10 cellular contexts compared by ENCODE assay signal in the genomic region with DNA sequence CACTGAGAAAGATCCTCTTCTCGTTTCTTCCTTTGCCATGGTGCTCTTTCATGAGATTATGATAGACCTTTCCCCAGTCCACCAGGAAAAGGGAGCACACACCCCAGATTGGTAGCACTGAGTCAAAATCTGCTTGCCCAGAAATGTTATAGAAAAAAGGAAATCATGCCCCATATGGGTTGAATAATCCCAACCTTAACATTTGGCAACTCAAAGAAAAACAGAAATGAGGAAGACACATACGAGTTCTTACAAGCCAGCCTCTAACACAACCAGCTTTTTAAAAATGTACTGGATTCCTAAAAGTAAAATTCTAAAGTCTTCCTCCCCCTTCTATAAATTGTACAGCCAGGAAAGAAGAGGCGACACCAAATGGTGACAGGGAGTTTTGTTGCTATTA.
DNase-seq lines count a peak whose midpoint lies in the region; ATAC-seq lines count a peak whose summit lies in the region.
"Had no signal": no experiment of that assay in that cellular context is flagged by ENCODE, and none has a peak within 500 bp of the region (broad histone marks: within the 10 kb centered on the region; RNA-seq: fewer than 3 reads in every experiment).

No MANE protein-coding gene starts in this region.

- peaks cover 7% of the 10 kb centered on the region for H3K4me1 ChIP-seq in mesenchymal stem cell (ENCODE audit: control insufficient read depth, insufficient read depth, low read depth, low read length)

- H2AFZ ChIP-seq in mesenchymal stem cell (ENCODE audit: low read depth, low read length) = no peak overlapping the region

- H3K14ac ChIP-seq in mesenchymal stem cell (ENCODE audit: low read length in 2 of 2) = no peak overlapping the region

- no peak for DNase-seq in stimulated activated naive CD8-positive, alpha-beta T cell treated with anti-CD3 and anti-CD28 coated beads, Interleukin-15, Interleukin-2, amounts not matched to agents 100 U/mL and 50 U/mL, for 24 hours
- DNase-seq in activated CD4-positive, alpha-beta memory T cell treated with anti-CD3 and anti-CD28 coated beads, Interleukin-2, amount 10 ng/mL, durations not matched to agents 7 days and 5 days = no peak
- DNase-seq in mesenchymal stem cell (no peak), KBM-7 (no peak), MG63 (no peak)
- DNase-seq in stimulated activated naive CD4-positive, alpha-beta T cell (lab: John Stamatoyannopoulos, UW) = no peak
- DNase-seq: psoas muscle had no signal

- H3K4me3 Mint-ChIP-seq in stimulated activated naive CD8-positive, alpha-beta T cell treated with anti-CD3 and anti-CD28 coated beads, Interleukin-15, Interleukin-2, amounts not matched to agents 100 ng/mL and 50 ng/mL, for 24 hours = peak overlapping the region; percentile 77
- no peak overlapping the region for H3K4me3 Mint-ChIP-seq in activated CD4-positive, alpha-beta memory T cell treated with anti-CD3 and anti-CD28 coated beads, Interleukin-2, amount 10 ng/mL, durations not matched to agents 7 days and 5 days

- no peak for ATAC-seq in stimulated activated naive CD8-positive, alpha-beta T cell treated with anti-CD3 and anti-CD28 coated beads, Interleukin-15, Interleukin-2, amounts not matched to agents 100 U/mL and 50 U/mL, for 24 hours
- ATAC-seq in HG03045 (IDR thresholded peaks at IDR 0.05; ENCODE audit: unreplicated experiment) = no peak
- ATAC-seq: Panc1, psoas muscle had no signal

- peak overlapping the region; percentile 94 for H3K27ac Mint-ChIP-seq in stimulated activated naive CD8-positive, alpha-beta T cell treated with anti-CD3 and anti-CD28 coated beads, Interleukin-15, Interleukin-2, amounts not matched to agents 100 ng/mL and 50 ng/mL, for 24 hours
- H3K27ac Mint-ChIP-seq in activated CD4-positive, alpha-beta memory T cell treated with anti-CD3 and anti-CD28 coated beads, Interleukin-2, amount 10 ng/mL, durations not matched to agents 7 days and 5 days = peak overlapping the region; percentile 93

- H2BK12ac ChIP-seq in mesenchymal stem cell (ENCODE audit: low read length in 2 of 2) = no peak overlapping the region

- H3K36me3 ChIP-seq in mesenchymal stem cell (ENCODE audit: control insufficient read depth in 1 of 2, insufficient read depth in 2 of 2, low read depth in 1 of 2, low read length in 2 of 2) (no peaks in the 10 kb centered on the region), MG63 (no peaks in the 10 kb centered on the region)

- H3K18ac ChIP-seq in mesenchymal stem cell (ENCODE audit: low read depth in 1 of 2, low read length in 2 of 2) = no peak overlapping the region

- H3K27me3 ChIP-seq in mesenchymal stem cell (ENCODE audit: control insufficient read depth in 1 of 2, insufficient read depth in 1 of 2, low read length in 2 of 2) (no peaks in the 10 kb centered on the region), MG63 (no peaks in the 10 kb centered on the region)

- in situ Hi-C loops in KBM-7 (cut with MboI; ENCODE audit: low pct_unique_long_range_greater_than_20kb, low sequenced_read_pairs) = no loop called here

- no peaks in the 10 kb centered on the region for H3K27me3 Mint-ChIP-seq in stimulated activated naive CD8-positive, alpha-beta T cell treated with anti-CD3 and anti-CD28 coated beads, Interleukin-15, Interleukin-2, amounts not matched to agents 100 ng/mL and 50 ng/mL, for 24 hours
- no peaks in the 10 kb centered on the region for H3K27me3 Mint-ChIP-seq in activated CD4-positive, alpha-beta memory T cell treated with anti-CD3 and anti-CD28 coated beads, Interleukin-2, amount 10 ng/mL, durations not matched to agents 7 days and 5 days

- H3K9me3 ChIP-seq in mesenchymal stem cell (ENCODE audit: control insufficient read depth, low read length) (no peaks in the 10 kb centered on the region), MG63 (no peaks in the 10 kb centered on the region)
- H3K9me3 ChIP-seq: psoas muscle had no signal

- WGBS in mesenchymal stem cell = 94% methylated on average over 2 of the region's 3 CpGs

- no peak overlapping the region for H4K8ac ChIP-seq in mesenchymal stem cell (ENCODE audit: low read length)

- peaks cover 98% of the 10 kb centered on the region for H3K4me1 Mint-ChIP-seq in stimulated activated naive CD8-positive, alpha-beta T cell treated with anti-CD3 and anti-CD28 coated beads, Interleukin-15, Interleukin-2, amounts not matched to agents 100 ng/mL and 50 ng/mL, for 24 hours (ENCODE audit: low read depth)
- peaks cover 88% of the 10 kb centered on the region for H3K4me1 Mint-ChIP-seq in activated CD4-positive, alpha-beta memory T cell treated with anti-CD3 and anti-CD28 coated beads, Interleukin-2, amount 10 ng/mL, durations not matched to agents 7 days and 5 days

- H3K4me3 ChIP-seq in mesenchymal stem cell (ENCODE audit: insufficient read depth in 1 of 2, low read depth in 1 of 2, low read length in 2 of 2) = no peak overlapping the region
- no peak overlapping the region for H3K4me3 ChIP-seq in MG63
- H3K4me3 ChIP-seq: psoas muscle had no signal

- H3K4ac ChIP-seq in mesenchymal stem cell (ENCODE audit: low read depth in 1 of 2, low read length in 2 of 2) = no peak overlapping the region

- H3K79me1 ChIP-seq in mesenchymal stem cell (replicated peaks; ENCODE audit: low read length, poor library complexity, severe bottlenecking) = peaks cover 18% of the 10 kb centered on the region

- CTCF ChIA-PET in activated CD4-positive, alpha-beta memory T cell treated with anti-CD3 and anti-CD28 coated beads, Interleukin-2, amount 10 ng/mL, durations not matched to agents 7 days and 5 days (lab: Charles Lee) = interaction anchor here (0.7 to 2.3 kb wide), 3 partner anchors 8 to 33 kb away, joined by 3 to 5 read pairs (median 4); no protein-coding TSS in a partner anchor

- H2BK120ac ChIP-seq in mesenchymal stem cell (ENCODE audit: low read depth, low read length) = no peak overlapping the region

- no peak overlapping the region for H3K4me2 ChIP-seq in mesenchymal stem cell (ENCODE audit: low read length, poor library complexity, severe bottlenecking)

- peak overlapping the region; percentile 75 for H2AK5ac ChIP-seq in mesenchymal stem cell (ENCODE audit: low read length, severe bottlenecking)

- peak overlapping the region; percentile 33 for H3K27ac ChIP-seq in mesenchymal stem cell (ENCODE audit: low read length, poor library complexity, severe bottlenecking)
- H3K27ac ChIP-seq: psoas muscle had no signal

- POLR2A ChIA-PET in activated CD4-positive, alpha-beta memory T cell treated with anti-CD3 and anti-CD28 coated beads, Interleukin-2, amount 10 ng/mL, durations not matched to agents 7 days and 5 days (lab: Charles Lee) = interaction anchor here (0.6 to 12.7 kb wide), 7 partner anchors 9 to 408 kb away, joined by 3 to 158 read pairs (median 5); a partner anchor contains a TSS

- H2BK15ac ChIP-seq in mesenchymal stem cell (ENCODE audit: low read depth, poor library complexity, severe bottlenecking) = no peak overlapping the region

- no peak overlapping the region for H4K91ac ChIP-seq in mesenchymal stem cell (ENCODE audit: low read length)

- H3K23ac ChIP-seq in mesenchymal stem cell (ENCODE audit: low read length in 2 of 2) = no peak overlapping the region

- no peaks in the 10 kb centered on the region for H3K9me3 Mint-ChIP-seq in stimulated activated naive CD8-positive, alpha-beta T cell treated with anti-CD3 and anti-CD28 coated beads, Interleukin-15, Interleukin-2, amounts not matched to agents 100 ng/mL and 50 ng/mL, for 24 hours
- no peaks in the 10 kb centered on the region for H3K9me3 Mint-ChIP-seq in activated CD4-positive, alpha-beta memory T cell treated with anti-CD3 and anti-CD28 coated beads, Interleukin-2, amount 10 ng/mL, durations not matched to agents 7 days and 5 days

- H2BK5ac ChIP-seq in mesenchymal stem cell (ENCODE audit: low read depth, low read length, poor library complexity, severe bottlenecking) = peak overlapping the region; percentile 54

- peaks cover 29% of the 10 kb centered on the region for H3K36me3 Mint-ChIP-seq in stimulated activated naive CD8-positive, alpha-beta T cell treated with anti-CD3 and anti-CD28 coated beads, Interleukin-15, Interleukin-2, amounts not matched to agents 100 ng/mL and 50 ng/mL, for 24 hours (ENCODE audit: low read depth)
- H3K36me3 Mint-ChIP-seq in activated CD4-positive, alpha-beta memory T cell treated with anti-CD3 and anti-CD28 coated beads, Interleukin-2, amount 10 ng/mL, durations not matched to agents 7 days and 5 days (ENCODE audit: low read depth) = peaks cover 70% of the 10 kb centered on the region

- H3K9ac ChIP-seq in mesenchymal stem cell (ENCODE audit: low read length) = no peak overlapping the region
